ENCODE assay signal across 2 cellular contexts in genomic region chr5:34439601-34440000, GRCh38.
TF ChIP-seq lines count a peak whose summit lies in the region.

No MANE protein-coding gene starts in this region.

TF ChIP-seq in GM23338, 12 proteins besides CTCF, POLR2A, EP300 and RAD21:
- no peak for TF ChIP-seq REST (IDR thresholded peaks at IDR 0.05; ENCODE audit: unreplicated experiment)
- TF ChIP-seq STAT1 (IDR thresholded peaks at IDR 0.05; ENCODE audit: unreplicated experiment) = no peak
- TF ChIP-seq ZNF331 (CRISPR knock-in tag; IDR thresholded peaks at IDR 0.05; ENCODE audit: low read depth) = no peak
- TF ChIP-seq ETS1 (IDR thresholded peaks at IDR 0.05) = no peak
- TF ChIP-seq CREB1 (CRISPR knock-in tag; IDR thresholded peaks at IDR 0.05; ENCODE audit: low read depth) = no peak
- no peak for TF ChIP-seq ZNF462 (CRISPR knock-in tag; IDR thresholded peaks at IDR 0.05)
TF ChIP-seq in GM23338: peak in this region for 0.

TF ChIP-seq in SK-N-SH treated with all-trans-retinoic acid at 6 μM for 48 hours, 23 proteins besides CTCF, POLR2A, EP300 and RAD21 (continued from another document):
- TF ChIP-seq POU6F1 (CRISPR knock-in tag; IDR thresholded peaks at IDR 0.05; ENCODE audit: borderline replicate concordance, low read depth) = no peak
- TF ChIP-seq ISL1 (CRISPR knock-in tag; IDR thresholded peaks at IDR 0.05) = no peak
- TF ChIP-seq PPARA (CRISPR knock-in tag; IDR thresholded peaks at IDR 0.05; ENCODE audit: borderline replicate concordance) = no peak
- no peak for TF ChIP-seq CSDC2 (CRISPR knock-in tag; IDR thresholded peaks at IDR 0.05)
- no peak for TF ChIP-seq ZC3H10 (CRISPR knock-in tag; IDR thresholded peaks at IDR 0.05)
